ENCODE assay signal across 33 cellular contexts in genomic region chr9:135179976-135180375, GRCh38.
"Had no signal": no experiment of that assay in that cellular context is flagged by ENCODE, and none has a peak within 500 bp of the region (broad histone marks: within the 10 kb centered on the region; RNA-seq: fewer than 3 reads in every experiment).

No MANE protein-coding gene starts in this region.

- H3K4me3 ChIP-seq: adrenal gland, body of pancreas, breast epithelium had no signal

- H3K27ac ChIP-seq: adrenal gland, body of pancreas, brain microvascular endothelial cell, breast epithelium, VCaP had no signal

- DNase-seq: activated CD4-positive, alpha-beta memory T cell treated with anti-CD3 and anti-CD28 coated beads for 36 hours; activated CD4-positive, alpha-beta T cell treated with anti-CD3 and anti-CD28 coated beads for 4 hours; activated CD4-positive, alpha-beta T cell treated with anti-CD3 and anti-CD28 coated beads, Interleukin-2, amount 10 ng/mL, durations not matched to agents 24 days and 14 days; activated CD4-positive, alpha-beta T cell treated with anti-CD3 and anti-CD28 coated beads, Interleukin-2, amount 50 U/mL, for 1 hour; activated CD4-positive, alpha-beta T cell treated with anti-CD3 and anti-CD28 coated beads, Interleukin-2, amount 50 U/mL, for 4 hours; activated CD4-positive, CD25-positive, alpha-beta regulatory T cell; activated CD8-positive, alpha-beta memory T cell treated with anti-CD3 and anti-CD28 coated beads, Interleukin-2, amount 50 U/mL, for 4 hours; activated CD8-positive, alpha-beta T cell treated with anti-CD3 and anti-CD28 coated beads for 36 hours; activated effector memory CD4-positive, alpha-beta T cell treated with anti-CD3 and anti-CD28 coated beads, Interleukin-2, amount 50 U/mL, for 16 hours; activated gamma-delta T cell treated with Interleukin-2 at 50 U/mL for 16 hours; activated naive CD4-positive, alpha-beta T cell; activated naive CD4-positive, alpha-beta T cell treated with anti-CD3 and anti-CD28 coated beads for 36 hours; activated naive CD4-positive, alpha-beta T cell treated with anti-CD3 and anti-CD28 coated beads, Interleukin-2, amount 50 U/mL, for 16 hours; activated naive CD8-positive, alpha-beta T cell treated with anti-CD3 and anti-CD28 coated beads for 36 hours; activated T-cell treated with anti-CD3 and anti-CD28 coated beads for 4 hours; activated T-cell treated with anti-CD3 and anti-CD28 coated beads, Interleukin-2, amount 50 U/mL, for 1 hour; activated T-cell treated with anti-CD3 and anti-CD28 coated beads, Interleukin-2, amount 50 U/mL, for 4 hours; activated T-cell treated with anti-CD3 and anti-CD28 coated beads, Interleukin-2, amount 50 U/mL, for 72 hours; amniotic stem cell; aorta; body of pancreas; brain microvascular endothelial cell; central memory CD4-positive, alpha-beta T cell; T-helper 1 cell; T-helper 2 cell; T-helper 9 cell had no signal

- H3K4me1 ChIP-seq: adrenal gland, body of pancreas, breast epithelium had no signal

- ATAC-seq: activated CD4-positive, CD25-positive, alpha-beta regulatory T cell treated with anti-CD3 and anti-CD28 coated beads, Interleukin-2, amount 50 U/mL, for 24 hours; activated CD8-positive, alpha-beta T cell treated with anti-CD3 and anti-CD28 coated beads for 36 hours; activated naive CD4-positive, alpha-beta T cell treated with anti-CD3 and anti-CD28 coated beads, Interleukin-2, amount 50 U/mL, for 72 hours; activated T-cell treated with anti-CD3 and anti-CD28 coated beads, Interleukin-2, amount 50 U/mL, for 4 hours; activated T-cell treated with anti-CD3 and anti-CD28 coated beads, Interleukin-2, amount 50 U/mL, for 72 hours; activated T-helper 17 cell treated with anti-CD3 and anti-CD28 coated beads, Interleukin-2, amount 50 U/mL, for 72 hours; body of pancreas; WTC11 had no signal

- H3K36me3 ChIP-seq: adrenal gland, brain microvascular endothelial cell, breast epithelium had no signal

- H3K9me3 ChIP-seq: adrenal gland, body of pancreas, breast epithelium had no signal

- H3K27me3 ChIP-seq: adrenal gland, body of pancreas, brain microvascular endothelial cell had no signal
